ENCODE assay signal across 19 cellular contexts in the genomic region with DNA sequence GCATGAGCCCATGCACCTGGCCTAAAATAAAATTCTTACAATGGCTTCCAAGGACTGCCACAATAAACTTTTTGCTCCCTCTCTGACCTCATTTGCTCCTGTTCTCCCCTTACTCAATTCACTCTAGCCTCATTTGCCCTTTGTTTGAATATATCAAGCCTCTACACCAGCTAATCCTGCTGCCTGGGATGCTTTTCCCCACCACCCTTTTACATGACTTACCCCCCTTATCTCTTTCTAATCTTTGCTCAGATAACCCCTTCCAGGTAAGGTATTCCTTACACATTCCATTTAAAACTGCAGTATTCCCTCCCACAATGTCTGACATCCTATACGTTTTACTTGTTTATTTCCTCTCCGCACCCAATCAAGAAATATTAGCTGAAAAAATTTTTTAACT. TPM values are rescaled to one million over a fixed set of nuclear protein-coding genes. Genes with fewer than 3 reads are reported as not detected.
DNase-seq lines count a peak whose midpoint lies in the region; ATAC-seq, FAIRE-seq and TF ChIP-seq lines count a peak whose summit lies in the region.
"Had no signal": no experiment of that assay in that cellular context is flagged by ENCODE, and none has a peak within 500 bp of the region (broad histone marks: within the 10 kb centered on the region; RNA-seq: fewer than 3 reads in every experiment).

No MANE protein-coding gene starts in this region.

- FAIRE-seq in HTR-8/SVneo (lab: Jason Lieb, UNC) (peak; percentile 38), GM12892 (lab: Jason Lieb, UNC) (no peak)
- FAIRE-seq: A549 had no signal

- H3K4me1 Mint-ChIP-seq in endothelial cell (ENCODE audit: unreplicated experiment) (no peaks in the 10 kb centered on the region), progenitor cell of endocrine pancreas (ENCODE audit: low read depth) (peaks cover 19% of the 10 kb centered on the region)

- H3K36me3 Mint-ChIP-seq in activated naive CD4-positive, alpha-beta T cell treated with anti-CD3 and anti-CD28 coated beads, Interleukin-2, amount 50 U/mL, for 72 hours = peaks cover 22 to 39% of the 10 kb centered on the region in 2 donors
- H3K36me3 Mint-ChIP-seq in endothelial cell (ENCODE audit: low read depth, unreplicated experiment) (peaks cover 26% of the 10 kb centered on the region), progenitor cell of endocrine pancreas (ENCODE audit: insufficient read depth) (peaks cover 21% of the 10 kb centered on the region)

- H3K27me3 Mint-ChIP-seq in endothelial cell (ENCODE audit: unreplicated experiment) (no peaks in the 10 kb centered on the region), progenitor cell of endocrine pancreas (no peaks in the 10 kb centered on the region)
- H3K27me3 Mint-ChIP-seq: B cell had no signal

- TF ChIP-seq CTCF in endothelial cell (IDR thresholded peaks at IDR 0.05; ENCODE audit: unreplicated experiment) = no peak
- no peak for TF ChIP-seq CTCF in progenitor cell of endocrine pancreas (IDR thresholded peaks at IDR 0.05; ENCODE audit: unreplicated experiment)
- no peak for TF ChIP-seq CTCF in breast epithelium (IDR thresholded peaks at IDR 0.05)

- H3K27ac ChIP-seq in breast epithelium = no peak overlapping the region
- H3K27ac ChIP-seq: A549 had no signal

- ATAC-seq in activated naive CD4-positive, alpha-beta T cell treated with anti-CD3 and anti-CD28 coated beads, Interleukin-2, amount 50 U/mL, for 72 hours = no peak
- ATAC-seq in HG02571 (IDR thresholded peaks at IDR 0.05; ENCODE audit: unreplicated experiment) = no peak
- ATAC-seq: A549, Right ventricle myocardium inferior had no signal

- H3K9me3 Mint-ChIP-seq in activated naive CD4-positive, alpha-beta T cell treated with anti-CD3 and anti-CD28 coated beads, Interleukin-2, amount 50 U/mL, for 72 hours = no peaks in the 10 kb centered on the region
- H3K9me3 Mint-ChIP-seq in endothelial cell (ENCODE audit: unreplicated experiment) (no peaks in the 10 kb centered on the region), progenitor cell of endocrine pancreas (ENCODE audit: low read depth) (no peaks in the 10 kb centered on the region)
- H3K9me3 Mint-ChIP-seq: CD14-positive monocyte had no signal

- H3K4me3 Mint-ChIP-seq in endothelial cell (ENCODE audit: unreplicated experiment) = peak overlapping the region; percentile 23
- H3K4me3 Mint-ChIP-seq in progenitor cell of endocrine pancreas (ENCODE audit: low read depth) = no peak overlapping the region
- H3K4me3 Mint-ChIP-seq: B cell, CD14-positive monocyte had no signal

- intact Hi-C loops in breast epithelium (cut with DNase I; ENCODE audit: low total_unique reads) = no loop called here

- TF ChIP-seq POLR2A in breast epithelium (IDR thresholded peaks at IDR 0.05) (no peak), GM12892 (IDR thresholded peaks at IDR 0.05; ENCODE audit: low read depth, low read length) (no peak)

- H3K4me3 ChIP-seq in breast epithelium = no peak overlapping the region
- H3K4me3 ChIP-seq: A549, MG63 had no signal

- no peaks in the 10 kb centered on the region for H3K9me3 ChIP-seq in breast epithelium
- H3K9me3 ChIP-seq: A549, MG63 had no signal

- H3K27ac Mint-ChIP-seq in activated naive CD4-positive, alpha-beta T cell treated with anti-CD3 and anti-CD28 coated beads, Interleukin-2, amount 50 U/mL, for 72 hours = peak overlapping the region; percentile 7 to 63
- H3K27ac Mint-ChIP-seq in endothelial cell (ENCODE audit: unreplicated experiment) = no peak overlapping the region
- H3K27ac Mint-ChIP-seq in progenitor cell of endocrine pancreas = peak overlapping the region; percentile 90
- H3K27ac Mint-ChIP-seq: B cell had no signal

- H3K4me1 ChIP-seq in breast epithelium = no peaks in the 10 kb centered on the region
- H3K4me1 ChIP-seq: A549 had no signal

- no peak for DNase-seq in activated naive CD4-positive, alpha-beta T cell treated with anti-CD3 and anti-CD28 coated beads, Interleukin-2, amount 50 U/mL, for 72 hours (ENCODE audit: low spot score in 2 of 2)
- no peak for DNase-seq in activated naive CD4-positive, alpha-beta T cell treated with anti-CD3 and anti-CD28 coated beads, Interleukin-2, amount 50 U/mL, for 16 hours
- DNase-seq in HTR-8/SVneo (ENCODE audit: insufficient read length, low spot score) (no peak), endothelial cell (ENCODE audit: low spot score) (no peak), progenitor cell of endocrine pancreas (ENCODE audit: low spot score, unreplicated experiment) (no peak), breast epithelium (ENCODE audit: low spot score in 2 of 2) (no peak), GM12892 (ENCODE audit: insufficient read length) (no peak)
- DNase-seq: Kasumi-1, MG63, NCI-H1417, NCI-H1694 treated with DMSO at 0.1 percent for 48 hours, NCI-H446 treated with DMSO at 0.1 percent for 48 hours, NCI-H526 treated with DMSO at 0.1 percent for 48 hours, OCI-M1 had no signal

- H3K36me3 ChIP-seq in breast epithelium = no peaks in the 10 kb centered on the region

- no peaks in the 10 kb centered on the region for H3K27me3 ChIP-seq in breast epithelium
- H3K27me3 ChIP-seq: MG63 had no signal

RNA-seq across cellular contexts. Expression of gene IMMT, which starts 22.7 kb away (rescaled TPM):
- total RNA-seq in activated naive CD4-positive, alpha-beta T cell treated with anti-CD3 and anti-CD28 coated beads, Interleukin-2, amount 50 U/mL, for 72 hours = 100 to 1,000 TPM; 177 to 180 TPM
- total RNA-seq in endothelial cell (ENCODE audit: unreplicated experiment) (107 TPM), progenitor cell of endocrine pancreas (90.1 and 94.1 TPM in 2 replicates), breast epithelium (10 to 100 TPM; 44.8 to 56.1 (median 48.2) TPM)
- polyA plus RNA-seq in GM12892 (2012; ENCODE audit: missing spikeins) = 88.2 TPM

RNA-seq across cellular contexts. Expression of gene MRPL35, which starts 26.6 kb away (rescaled TPM):
- total RNA-seq in activated naive CD4-positive, alpha-beta T cell treated with anti-CD3 and anti-CD28 coated beads, Interleukin-2, amount 50 U/mL, for 72 hours = 10 to 100 TPM; 47.2 to 60.5 TPM
- 30.8 TPM for total RNA-seq in endothelial cell (ENCODE audit: unreplicated experiment)
- 28.1 and 31.8 TPM in 2 replicates for total RNA-seq in progenitor cell of endocrine pancreas
- 10 to 100 TPM; 16.8 to 21.0 (median 21.0) TPM for total RNA-seq in breast epithelium
- polyA plus RNA-seq in GM12892 (2012; ENCODE audit: missing spikeins) = 86.3 TPM
